Comparison of ENCODE assay signal across 1 cellular context in genomic region chr17:44565866-44566443, GRCh38.
TF ChIP-seq lines count a peak whose summit lies in the region.

No MANE protein-coding gene starts in this region.

TF ChIP-seq in endothelial cell of umbilical vein, 7 proteins besides CTCF, POLR2A, EP300 and RAD21:
- no peak for TF ChIP-seq POLR2AphosphoS5 (IDR thresholded peaks at IDR 0.05; ENCODE audit: insufficient read depth, low read depth, low read length)
- TF ChIP-seq JUN (IDR thresholded peaks at IDR 0.05; ENCODE audit: borderline replicate concordance, insufficient read depth, insufficient read length, low read depth): no peak
- no peak for TF ChIP-seq FOS (IDR thresholded peaks at IDR 0.05; ENCODE audit: borderline replicate concordance, insufficient read depth, low read length)
- TF ChIP-seq GATA2 (IDR thresholded peaks at IDR 0.05; ENCODE audit: insufficient read depth, insufficient read length, low read depth, low read length): no peak
- TF ChIP-seq EZH2 (IDR thresholded peaks at IDR 0.05; ENCODE audit: borderline replicate concordance, low read depth, low read length, severe bottlenecking): no peak
